8 cellular contexts compared by ENCODE assay signal in genomic region chr13:110965038-110965754, GRCh38. TPM values are rescaled to one million over a fixed set of nuclear protein-coding genes. Genes with fewer than 3 reads are reported as not detected.
DNase-seq lines count a peak whose midpoint lies in the region; ATAC-seq lines count a peak whose summit lies in the region.

No MANE protein-coding gene starts in this region.

- DNase-seq in EH (ENCODE audit: low read depth) (peak; percentile 69), amniotic epithelial cell (ENCODE audit: low read depth) (peak; percentile 86), left ventricle myocardium superior (no peak), NCI-H345 (lab: John Stamatoyannopoulos, UW) (no peak), COLO668 (lab: John Stamatoyannopoulos, UW; ENCODE audit: unreplicated experiment) (no peak)
- peak in 1 of 2 donors; percentile 69 for DNase-seq in stimulated activated effector memory CD8-positive, alpha-beta T cell treated with anti-CD3 and anti-CD28 coated beads, Interleukin-12 subunit alpha, Interleukin-12 subunit beta, amount 100 ng/mL, for 72 hours (ENCODE audit: low spot score in 2 of 2)

- no peak overlapping the region for H3K4me3 Mint-ChIP-seq in stimulated activated effector memory CD8-positive, alpha-beta T cell treated with anti-CD3 and anti-CD28 coated beads, Interleukin-12 subunit alpha, Interleukin-12 subunit beta, amount 100 ng/mL, for 72 hours

- H3K27ac Mint-ChIP-seq in stimulated activated effector memory CD8-positive, alpha-beta T cell treated with anti-CD3 and anti-CD28 coated beads, Interleukin-12 subunit alpha, Interleukin-12 subunit beta, amount 100 ng/mL, for 72 hours, result peak overlapping the region; percentile 1

- H3K36me3 Mint-ChIP-seq in stimulated activated effector memory CD8-positive, alpha-beta T cell treated with anti-CD3 and anti-CD28 coated beads, Interleukin-12 subunit alpha, Interleukin-12 subunit beta, amount 100 ng/mL, for 72 hours, result peaks cover 7% of the 10 kb centered on the region

- peak; percentile 97 for ATAC-seq in GM21423 (IDR thresholded peaks at IDR 0.05; ENCODE audit: unreplicated experiment)
- ATAC-seq in HG03571 (IDR thresholded peaks at IDR 0.05; ENCODE audit: unreplicated experiment), result peak; percentile 88
- ATAC-seq in stimulated activated effector memory CD8-positive, alpha-beta T cell treated with anti-CD3 and anti-CD28 coated beads, Interleukin-12 subunit alpha, Interleukin-12 subunit beta, amount 100 ng/mL, for 72 hours, result peak; percentile 97
- ATAC-seq in left ventricle myocardium superior, result no peak

- H3K4me1 Mint-ChIP-seq in stimulated activated effector memory CD8-positive, alpha-beta T cell treated with anti-CD3 and anti-CD28 coated beads, Interleukin-12 subunit alpha, Interleukin-12 subunit beta, amount 100 ng/mL, for 72 hours, result peaks cover 19% of the 10 kb centered on the region

- peaks cover 3% of the 10 kb centered on the region for H3K9me3 Mint-ChIP-seq in stimulated activated effector memory CD8-positive, alpha-beta T cell treated with anti-CD3 and anti-CD28 coated beads, Interleukin-12 subunit alpha, Interleukin-12 subunit beta, amount 100 ng/mL, for 72 hours

- intact Hi-C loops in left ventricle myocardium superior (cut with micrococcal nuclease), result no loop called here

RNA-seq across cellular contexts. Expression of gene ANKRD10, which starts 50.3 kb away (rescaled TPM):
- total RNA-seq in left ventricle myocardium superior, result 49.4 TPM

Comparison
In these comparisons a context has a peak if more than half of its experiments do, and no peak if none do; other contexts are left out.
1. DNase-seq: peak in EH (single experiment) and amniotic epithelial cell (single experiment); none in left ventricle myocardium superior (single experiment), NCI-H345 (single experiment) and COLO668 (single experiment).